Comparison of ENCODE assay signal across 29 cellular contexts in genomic region chr3:11422291-11422690, GRCh38.
"Had no signal": no experiment of that assay in that cellular context is flagged by ENCODE, and none has a peak within 500 bp of the region (broad histone marks: within the 10 kb centered on the region; RNA-seq: fewer than 3 reads in every experiment).

No MANE protein-coding gene starts in this region.

- H3K27ac Mint-ChIP-seq: activated B cell treated with CpG ODN at 0.5 μM for 24 hours; activated CD4-positive, alpha-beta memory T cell treated with anti-CD3 and anti-CD28 coated beads for 36 hours; activated CD4-positive, alpha-beta T cell treated with anti-CD3 and anti-CD28 coated beads, Interleukin-2, amount 10 ng/mL, durations not matched to agents 24 days and 14 days; activated naive CD4-positive, alpha-beta T cell treated with anti-CD3 and anti-CD28 coated beads, Interleukin-2, amount 10 ng/mL, durations not matched to agents 7 days and 5 days; activated naive CD4-positive, alpha-beta T cell treated with anti-CD3 and anti-CD28 coated beads, Interleukin-2, amount 50 U/mL, for 72 hours; activated naive CD8-positive, alpha-beta T cell treated with anti-CD3 and anti-CD28 coated beads, Interleukin-2, amount 10 ng/mL, durations not matched to agents 7 days and 5 days; dendritic cell treated with granulocyte-macrophage colony-stimulating factor and Interleukin-4, amounts not matched to agents 40 ng/mL and 50 ng/mL, for 4 days; endodermal cell; T-helper 17 cell; T-helper 2 cell treated with Interferon-gamma antibody and Interleukin-4, amounts not matched to agents 5 μg/mL and 100 μg/mL, for 36 hours had no signal

- H3K9me3 Mint-ChIP-seq: activated B cell treated with CpG ODN at 0.5 μM for 24 hours; activated CD4-positive, alpha-beta memory T cell treated with anti-CD3 and anti-CD28 coated beads for 36 hours; activated CD4-positive, alpha-beta T cell treated with anti-CD3 and anti-CD28 coated beads, Interleukin-2, amount 10 ng/mL, durations not matched to agents 24 days and 14 days; activated naive CD4-positive, alpha-beta T cell treated with anti-CD3 and anti-CD28 coated beads, Interleukin-2, amount 10 ng/mL, durations not matched to agents 7 days and 5 days; activated naive CD4-positive, alpha-beta T cell treated with anti-CD3 and anti-CD28 coated beads, Interleukin-2, amount 50 U/mL, for 72 hours; activated naive CD8-positive, alpha-beta T cell treated with anti-CD3 and anti-CD28 coated beads, Interleukin-2, amount 10 ng/mL, durations not matched to agents 7 days and 5 days; central memory CD8-positive, alpha-beta T cell; endodermal cell; T-helper 2 cell treated with Interferon-gamma antibody and Interleukin-4, amounts not matched to agents 5 μg/mL and 100 μg/mL, for 36 hours had no signal

- H3K4me3 ChIP-seq: ascending aorta, breast epithelium, cardiac muscle cell, coronary artery, dorsolateral prefrontal cortex had no signal

- H3K4me1 Mint-ChIP-seq: activated B cell treated with CpG ODN at 0.5 μM for 24 hours; activated naive CD4-positive, alpha-beta T cell treated with anti-CD3 and anti-CD28 coated beads, Interleukin-2, amount 10 ng/mL, durations not matched to agents 7 days and 5 days had no signal

- H3K4me3 Mint-ChIP-seq: activated B cell treated with CpG ODN at 0.5 μM for 24 hours; activated CD4-positive, alpha-beta memory T cell treated with anti-CD3 and anti-CD28 coated beads for 36 hours; activated CD4-positive, alpha-beta T cell treated with anti-CD3 and anti-CD28 coated beads, Interleukin-2, amount 10 ng/mL, durations not matched to agents 24 days and 14 days; activated naive CD4-positive, alpha-beta T cell treated with anti-CD3 and anti-CD28 coated beads, Interleukin-2, amount 10 ng/mL, durations not matched to agents 7 days and 5 days; activated naive CD8-positive, alpha-beta T cell treated with anti-CD3 and anti-CD28 coated beads, Interleukin-2, amount 10 ng/mL, durations not matched to agents 7 days and 5 days; brain; central memory CD8-positive, alpha-beta T cell; dendritic cell treated with granulocyte-macrophage colony-stimulating factor and Interleukin-4, amounts not matched to agents 40 ng/mL and 50 ng/mL, for 4 days; endodermal cell; T-helper 17 cell; T-helper 2 cell treated with Interferon-gamma antibody and Interleukin-4, amounts not matched to agents 5 μg/mL and 100 μg/mL, for 36 hours had no signal

- ATAC-seq: activated CD4-positive, CD25-positive, alpha-beta regulatory T cell treated with anti-CD3 and anti-CD28 coated beads, Interleukin-2, amount 50 U/mL, for 24 hours; activated naive CD4-positive, alpha-beta T cell treated with anti-CD3 and anti-CD28 coated beads, Interleukin-2, amount 50 U/mL, for 72 hours; esophagus mucosa; T-helper 17 cell had no signal

- H3K27me3 Mint-ChIP-seq: activated B cell treated with CpG ODN at 0.5 μM for 24 hours; activated CD4-positive, alpha-beta memory T cell treated with anti-CD3 and anti-CD28 coated beads for 36 hours; activated CD4-positive, alpha-beta T cell treated with anti-CD3 and anti-CD28 coated beads, Interleukin-2, amount 10 ng/mL, durations not matched to agents 24 days and 14 days; activated naive CD4-positive, alpha-beta T cell treated with anti-CD3 and anti-CD28 coated beads, Interleukin-2, amount 10 ng/mL, durations not matched to agents 7 days and 5 days; activated naive CD8-positive, alpha-beta T cell treated with anti-CD3 and anti-CD28 coated beads, Interleukin-2, amount 10 ng/mL, durations not matched to agents 7 days and 5 days; brain; central memory CD8-positive, alpha-beta T cell; dendritic cell treated with granulocyte-macrophage colony-stimulating factor and Interleukin-4, amounts not matched to agents 40 ng/mL and 50 ng/mL, for 4 days; T-helper 17 cell had no signal

- H3K27ac ChIP-seq: breast epithelium, cardiac muscle cell, coronary artery, dorsolateral prefrontal cortex, WERI-Rb-1 had no signal

- H3K27me3 ChIP-seq: ascending aorta, breast epithelium, cardiac muscle cell, dorsolateral prefrontal cortex had no signal

- DNase-seq: activated B cell treated with CpG ODN at 0.5 μM for 24 hours; activated CD4-positive, alpha-beta memory T cell treated with anti-CD3 and anti-CD28 coated beads for 36 hours; activated CD4-positive, alpha-beta T cell treated with anti-CD3 and anti-CD28 coated beads, Interleukin-2, amount 10 ng/mL, durations not matched to agents 24 days and 14 days; activated CD8-positive, alpha-beta memory T cell treated with anti-CD3 and anti-CD28 coated beads for 24 hours; activated gamma-delta T cell; activated naive CD4-positive, alpha-beta T cell; activated naive CD4-positive, alpha-beta T cell treated with anti-CD3 and anti-CD28 coated beads, Interleukin-2, amount 10 ng/mL, durations not matched to agents 7 days and 5 days; activated naive CD8-positive, alpha-beta T cell treated with anti-CD3 and anti-CD28 coated beads, Interleukin-2, amount 10 ng/mL, durations not matched to agents 7 days and 5 days; activated T-cell treated with anti-CD3 and anti-CD28 coated beads, Interleukin-2, amount 50 U/mL, for 48 hours; dorsolateral prefrontal cortex; effector memory CD4-positive, alpha-beta T cell; endodermal cell; foreskin fibroblast; head of caudate nucleus; T-helper 1 cell; T-helper 17 cell; T1000; WERI-Rb-1 had no signal

- H3K36me3 ChIP-seq: ascending aorta, breast epithelium, cardiac muscle cell, WERI-Rb-1 had no signal

- H3K9me3 ChIP-seq: ascending aorta, breast epithelium had no signal

- H3K4me1 ChIP-seq: ascending aorta, breast epithelium had no signal
